1 cellular context compared by ENCODE assay signal in the genomic region with DNA sequence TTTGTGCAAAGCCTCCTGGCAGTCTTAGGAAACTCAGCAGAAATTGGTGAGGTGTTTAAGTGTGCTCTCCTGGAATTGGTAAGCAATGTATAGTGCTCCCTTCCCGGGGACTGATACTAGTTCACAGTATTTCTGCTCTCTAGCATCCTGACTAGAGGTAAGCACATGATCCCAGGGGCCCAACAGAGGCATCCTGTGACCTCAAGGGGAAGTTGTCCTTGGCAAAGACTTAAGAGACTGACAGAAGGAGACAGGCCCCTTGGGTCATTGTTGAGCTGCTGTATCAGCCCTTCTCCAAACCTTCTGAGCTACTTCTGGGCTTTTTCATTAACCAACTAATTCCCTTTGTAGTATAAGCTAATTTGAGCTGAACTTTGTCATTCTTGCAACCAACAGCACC.
TF ChIP-seq lines count a peak whose summit lies in the region.

No MANE protein-coding gene starts in this region.

TF ChIP-seq in endothelial cell of umbilical vein, 7 proteins besides CTCF, POLR2A, EP300 and RAD21:
- TF ChIP-seq GATA2 (IDR thresholded peaks at IDR 0.05; ENCODE audit: insufficient read depth, insufficient read length, low read depth, low read length) (no peak), FOS (IDR thresholded peaks at IDR 0.05; ENCODE audit: borderline replicate concordance, insufficient read depth, low read length) (no peak), POLR2AphosphoS5 (IDR thresholded peaks at IDR 0.05; ENCODE audit: insufficient read depth, low read depth, low read length) (no peak)
- TF ChIP-seq, protein P1, sequence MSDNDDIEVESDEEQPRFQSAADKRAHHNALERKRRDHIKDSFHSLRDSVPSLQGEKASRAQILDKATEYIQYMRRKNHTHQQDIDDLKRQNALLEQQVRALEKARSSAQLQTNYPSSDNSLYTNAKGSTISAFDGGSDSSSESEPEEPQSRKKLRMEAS (IDR thresholded peaks at IDR 0.05; ENCODE audit: insufficient read depth, insufficient read length), result no peak
